13 cellular contexts compared by ENCODE assay signal in genomic region chr2:98480598-98480997, GRCh38. TPM values are rescaled to one million over a fixed set of nuclear protein-coding genes. Genes with fewer than 3 reads are reported as not detected.
DNase-seq lines count a peak whose midpoint lies in the region; ATAC-seq and TF ChIP-seq lines count a peak whose summit lies in the region.
"Had no signal": no experiment of that assay in that cellular context is flagged by ENCODE, and none has a peak within 500 bp of the region (broad histone marks: within the 10 kb centered on the region; RNA-seq: fewer than 3 reads in every experiment).

No MANE protein-coding gene starts in this region.

- H3K4me3 Mint-ChIP-seq in activated CD8-positive, alpha-beta memory T cell treated with anti-CD3 and anti-CD28 coated beads, Interleukin-2, amount 10 ng/mL, durations not matched to agents 7 days and 5 days = no peak overlapping the region
- H3K4me3 Mint-ChIP-seq in activated T-helper 17 cell treated with anti-CD3 and anti-CD28 coated beads, Interleukin-2, amount 50 U/mL, for 72 hours = peak overlapping the region; percentile 67
- peak overlapping the region; percentile 56 for H3K4me3 Mint-ChIP-seq in natural killer cell

- H3K27ac ChIP-seq in gastroesophageal sphincter = peak overlapping the region in 1 of 4 donors; percentile 26

- no peaks in the 10 kb centered on the region for H3K27me3 Mint-ChIP-seq in activated CD8-positive, alpha-beta memory T cell treated with anti-CD3 and anti-CD28 coated beads, Interleukin-2, amount 10 ng/mL, durations not matched to agents 7 days and 5 days
- no peaks in the 10 kb centered on the region for H3K27me3 Mint-ChIP-seq in activated T-helper 17 cell treated with anti-CD3 and anti-CD28 coated beads, Interleukin-2, amount 50 U/mL, for 72 hours
- H3K27me3 Mint-ChIP-seq in natural killer cell (ENCODE audit: low read depth in 2 of 2) = no peaks in the 10 kb centered on the region

- TF ChIP-seq CTCF in natural killer cell (IDR thresholded peaks at IDR 0.05) = no peak
- TF ChIP-seq CTCF in gastroesophageal sphincter (IDR thresholded peaks at IDR 0.05) = no peak
- TF ChIP-seq CTCF in GM20000 (IDR thresholded peaks at IDR 0.05; ENCODE audit: extremely low read depth, missing control alignments) = no peak

- intact Hi-C loops in natural killer cell (cut with micrococcal nuclease) = loop anchor here (5.0 kb wide), 1 partner anchor 33 kb away; no protein-coding TSS in a partner anchor

- no peak overlapping the region for H3K4me3 ChIP-seq in gastroesophageal sphincter
- H3K4me3 ChIP-seq: pancreas had no signal

- TF ChIP-seq EP300 in gastroesophageal sphincter (IDR thresholded peaks at IDR 0.05) = no peak

- H3K9me3 Mint-ChIP-seq in activated CD8-positive, alpha-beta memory T cell treated with anti-CD3 and anti-CD28 coated beads, Interleukin-2, amount 10 ng/mL, durations not matched to agents 7 days and 5 days (ENCODE audit: low read depth) = no peaks in the 10 kb centered on the region
- no peaks in the 10 kb centered on the region for H3K9me3 Mint-ChIP-seq in activated T-helper 17 cell treated with anti-CD3 and anti-CD28 coated beads, Interleukin-2, amount 50 U/mL, for 72 hours
- no peaks in the 10 kb centered on the region for H3K9me3 Mint-ChIP-seq in natural killer cell

- no peaks in the 10 kb centered on the region for H3K9me3 ChIP-seq in gastroesophageal sphincter
- H3K9me3 ChIP-seq: pancreas had no signal

- no peak for ATAC-seq in activated CD8-positive, alpha-beta memory T cell treated with anti-CD3 and anti-CD28 coated beads, Interleukin-2, amount 10 ng/mL, durations not matched to agents 7 days and 5 days
- ATAC-seq in activated T-helper 17 cell treated with anti-CD3 and anti-CD28 coated beads, Interleukin-2, amount 50 U/mL, for 72 hours (replicated peaks) = no peak
- ATAC-seq in natural killer cell (no peak), gastroesophageal sphincter (no peak), HG03439 (IDR thresholded peaks at IDR 0.05; ENCODE audit: unreplicated experiment) (no peak)
- ATAC-seq: HCT116, Panc1 had no signal

- H3K36me3 ChIP-seq in gastroesophageal sphincter = no peaks in the 10 kb centered on the region
- H3K36me3 ChIP-seq: pancreas had no signal

- CTCF ChIA-PET in activated CD8-positive, alpha-beta memory T cell treated with anti-CD3 and anti-CD28 coated beads, Interleukin-2, amount 10 ng/mL, durations not matched to agents 7 days and 5 days (lab: Charles Lee) = interaction anchor here (1.1 to 11.3 kb wide), 5 partner anchors 13 to 88 kb away, joined by 3 to 166 read pairs (median 5); no protein-coding TSS in a partner anchor

- TF ChIP-seq POLR2A in gastroesophageal sphincter (IDR thresholded peaks at IDR 0.05) = no peak

- peaks cover 99% of the 10 kb centered on the region for H3K4me1 Mint-ChIP-seq in activated CD8-positive, alpha-beta memory T cell treated with anti-CD3 and anti-CD28 coated beads, Interleukin-2, amount 10 ng/mL, durations not matched to agents 7 days and 5 days
- peaks cover 75% of the 10 kb centered on the region for H3K4me1 Mint-ChIP-seq in activated T-helper 17 cell treated with anti-CD3 and anti-CD28 coated beads, Interleukin-2, amount 50 U/mL, for 72 hours
- H3K4me1 Mint-ChIP-seq in natural killer cell = peaks cover 95 to 99% of the 10 kb centered on the region in 2 donors

- WGBS in gastroesophageal sphincter (ENCODE audit: low coverage in 1 of 2), 2 donors = 80% methylated on average over 1 of the region's 9 CpGs; no CpG with 5 or more reads in 1 of the 2 donors

- peaks cover 19% of the 10 kb centered on the region for H3K36me3 Mint-ChIP-seq in activated CD8-positive, alpha-beta memory T cell treated with anti-CD3 and anti-CD28 coated beads, Interleukin-2, amount 10 ng/mL, durations not matched to agents 7 days and 5 days
- H3K36me3 Mint-ChIP-seq in activated T-helper 17 cell treated with anti-CD3 and anti-CD28 coated beads, Interleukin-2, amount 50 U/mL, for 72 hours (ENCODE audit: low read depth) = no peaks in the 10 kb centered on the region
- no peaks in the 10 kb centered on the region for H3K36me3 Mint-ChIP-seq in natural killer cell

- DNase-seq in activated CD8-positive, alpha-beta memory T cell treated with anti-CD3 and anti-CD28 coated beads, Interleukin-2, amount 10 ng/mL, durations not matched to agents 7 days and 5 days = no peak
- no peak for DNase-seq in activated CD8-positive, alpha-beta memory T cell treated with anti-CD3 and anti-CD28 coated beads, Interleukin-2, amount 50 U/mL, for 48 hours
- DNase-seq in G401 (ENCODE audit: low spot score) (peak; percentile 73), natural killer cell (no peak), GM20000 (ENCODE audit: low spot score) (no peak)
- DNase-seq: activated naive CD4-positive, alpha-beta T cell; foreskin melanocyte had no signal

- peaks cover 6 to 96% (median 47%) of the 10 kb centered on the region in 3 donors for H3K4me1 ChIP-seq in gastroesophageal sphincter

- in situ Hi-C loops in G401 (cut with HindIII; ENCODE audit: low sequenced_read_pairs) = no loop called here

- H3K27ac Mint-ChIP-seq in activated CD8-positive, alpha-beta memory T cell treated with anti-CD3 and anti-CD28 coated beads, Interleukin-2, amount 10 ng/mL, durations not matched to agents 7 days and 5 days = peak overlapping the region; percentile 94
- peak overlapping the region; percentile 82 for H3K27ac Mint-ChIP-seq in activated T-helper 17 cell treated with anti-CD3 and anti-CD28 coated beads, Interleukin-2, amount 50 U/mL, for 72 hours
- peak overlapping the region; percentile 98 to 99 for H3K27ac Mint-ChIP-seq in natural killer cell

- H3K27me3 ChIP-seq in gastroesophageal sphincter = no peaks in the 10 kb centered on the region
- H3K27me3 ChIP-seq: pancreas had no signal

RNA-seq across cellular contexts. Expression of gene INPP4A, which starts 35.9 kb away (rescaled TPM):
- 100 to 1,000 TPM; 144 to 229 TPM for total RNA-seq in activated CD8-positive, alpha-beta memory T cell treated with anti-CD3 and anti-CD28 coated beads, Interleukin-2, amount 10 ng/mL, durations not matched to agents 7 days and 5 days
- total RNA-seq in G401 (2014; rRNA removed; shearing (Covaris generic)) = 11.3 and 15.2 TPM in 2 replicates
- 10 to 100 TPM; 66.4 to 74.8 TPM for total RNA-seq in activated T-helper 17 cell treated with anti-CD3 and anti-CD28 coated beads, Interleukin-2, amount 50 U/mL, for 72 hours
- total RNA-seq in natural killer cell (100 to 1,000 TPM; 192 to 243 (median 225) TPM), gastroesophageal sphincter (10 to 100 TPM; 30.2 to 45.1 (median 37.8) TPM)
